ENCODE assay signal across 11 cellular contexts in genomic region chr1:216599851-216600250, GRCh38.
DNase-seq lines count a peak whose midpoint lies in the region; ATAC-seq and TF ChIP-seq lines count a peak whose summit lies in the region.
"Had no signal": no experiment of that assay in that cellular context is flagged by ENCODE, and none has a peak within 500 bp of the region (broad histone marks: within the 10 kb centered on the region; RNA-seq: fewer than 3 reads in every experiment).

No MANE protein-coding gene starts in this region.

- no peak overlapping the region for H2AFZ ChIP-seq in mammary epithelial cell (ENCODE audit: low read depth, low read length)

- peak overlapping the region; percentile 95 to 96 for H3K27ac ChIP-seq in breast epithelium
- no peak overlapping the region for H3K27ac ChIP-seq in mammary epithelial cell (ENCODE audit: insufficient read depth, low read depth, low read length)
- peak overlapping the region in 3 of 5 donors; percentile 95 to 99 (median 98) for H3K27ac ChIP-seq in adrenal gland

- TF ChIP-seq CTCF in breast epithelium (IDR thresholded peaks at IDR 0.05) (no peak), mammary epithelial cell (conservative IDR thresholded peaks at IDR 0.05 in 1 of 2, IDR thresholded peaks at IDR 0.05 in 1 of 2; ENCODE audit: extremely low read depth in 1 of 2, insufficient read depth in 1 of 2, low read depth in 1 of 2, low read length in 2 of 2) (no peak), adrenal gland (IDR thresholded peaks at IDR 0.05) (no peak), nephron (IDR thresholded peaks at IDR 0.05; ENCODE audit: unreplicated experiment in 3 of 3) (no peak), type B pancreatic cell (conservative IDR thresholded peaks at IDR 0.05) (no peak)

- WGBS in mammary epithelial cell (ENCODE audit: low coverage, missing lambda C conversion rate): 97% methylated on average over 6 of the region's 6 CpGs
- WGBS in adrenal gland, 4 donors: 82 to 90% (median 85%) methylated on average over 6 of the region's 6 CpGs

- H3K9me3 ChIP-seq in breast epithelium (no peaks in the 10 kb centered on the region), mammary epithelial cell (replicated peaks; ENCODE audit: insufficient read depth, low read length) (no peaks in the 10 kb centered on the region), adrenal gland (replicated peaks in 1 of 3) (no peaks in the 10 kb centered on the region)

- H3K79me2 ChIP-seq in mammary epithelial cell (ENCODE audit: insufficient read depth, low read length): no peaks in the 10 kb centered on the region

- H3K36me3 Mint-ChIP-seq in nephron (ENCODE audit: low read depth) (no peaks in the 10 kb centered on the region), type B pancreatic cell (no peaks in the 10 kb centered on the region)
- H3K36me3 Mint-ChIP-seq: T-cell had no signal

- H4K20me1 ChIP-seq in mammary epithelial cell (ENCODE audit: insufficient read depth, low read length): no peaks in the 10 kb centered on the region

- BruUV-seq in mammary epithelial cell (replicated peaks; lab: Mats Ljungman, UMichigan): no TSS peak

- peak overlapping the region; percentile 93 to 95 (median 93) for H3K27ac Mint-ChIP-seq in nephron
- H3K27ac Mint-ChIP-seq in type B pancreatic cell: peak overlapping the region; percentile 95
- H3K27ac Mint-ChIP-seq: activated B cell treated with CpG ODN at 0.5 μM for 24 hours, T-cell had no signal

- no peaks in the 10 kb centered on the region for H3K9me3 Mint-ChIP-seq in nephron
- no peaks in the 10 kb centered on the region for H3K9me3 Mint-ChIP-seq in type B pancreatic cell
- H3K9me3 Mint-ChIP-seq: activated B cell treated with CpG ODN at 0.5 μM for 24 hours had no signal

- H3K36me3 ChIP-seq in breast epithelium (no peaks in the 10 kb centered on the region), mammary epithelial cell (ENCODE audit: insufficient read depth, low read length) (no peaks in the 10 kb centered on the region), adrenal gland (replicated peaks in 1 of 2) (no peaks in the 10 kb centered on the region)

- in situ Hi-C loops in mammary epithelial cell (cut with MboI; ENCODE audit: low sequenced_read_pairs in 2 of 2): no loop called here

- H3K4me3 ChIP-seq in breast epithelium: no peak overlapping the region
- H3K4me3 ChIP-seq in mammary epithelial cell (replicated peaks in 1 of 3; ENCODE audit: insufficient read depth in 1 of 3, low read depth in 2 of 3, low read length in 3 of 3): no peak overlapping the region
- H3K4me3 ChIP-seq in adrenal gland: no peak overlapping the region

- peak overlapping the region; percentile 79 to 95 (median 84) for H3K4me3 Mint-ChIP-seq in nephron
- peak overlapping the region; percentile 94 for H3K4me3 Mint-ChIP-seq in type B pancreatic cell

- CTCF ChIA-PET in mammary epithelial cell (lab: Charles Lee; ENCODE audit: low non-redundant PET): no interaction called here

- TF ChIP-seq POLR2A in breast epithelium (IDR thresholded peaks at IDR 0.05): no peak
- TF ChIP-seq POLR2A in adrenal gland (IDR thresholded peaks at IDR 0.05): no peak

- no peaks in the 10 kb centered on the region for H3K27me3 ChIP-seq in breast epithelium
- H3K27me3 ChIP-seq in mammary epithelial cell (ENCODE audit: insufficient read depth, low read length): no peaks in the 10 kb centered on the region
- no peaks in the 10 kb centered on the region for H3K27me3 ChIP-seq in adrenal gland

- H3K4me2 ChIP-seq in mammary epithelial cell (ENCODE audit: insufficient read depth, low read depth, low read length): no peak overlapping the region

- peaks cover 30% of the 10 kb centered on the region for H3K4me1 Mint-ChIP-seq in nephron
- H3K4me1 Mint-ChIP-seq in type B pancreatic cell (ENCODE audit: unreplicated experiment): peaks cover 22% of the 10 kb centered on the region

- H3K9ac ChIP-seq in mammary epithelial cell (ENCODE audit: insufficient read depth, low read length): no peak overlapping the region

- intact Hi-C loops in breast epithelium (cut with DNase I; ENCODE audit: low total_unique reads) (no loop called here), mammary epithelial cell (cut with micrococcal nuclease) (loop anchor here (10.0 kb wide), 1 partner anchor 125 kb away; the partner anchor contains the start of gene ESRRG), adrenal gland (cut with DNase I) (no loop called here), sciatic nerve (cut with DNase I) (no loop called here)

- H3K27me3 Mint-ChIP-seq in nephron (ENCODE audit: low read depth) (no peaks in the 10 kb centered on the region), type B pancreatic cell (no peaks in the 10 kb centered on the region)

- ATAC-seq in HG03108 (IDR thresholded peaks at IDR 0.05; ENCODE audit: unreplicated experiment) (no peak), GM18498 (IDR thresholded peaks at IDR 0.05; ENCODE audit: unreplicated experiment) (no peak), sciatic nerve (no peak)
- ATAC-seq: T-cell had no signal

- H3K4me1 ChIP-seq in breast epithelium (no peaks in the 10 kb centered on the region), mammary epithelial cell (ENCODE audit: insufficient read depth, low read length) (peaks cover 6% of the 10 kb centered on the region), adrenal gland (replicated peaks in 1 of 2) (peaks cover 0 to 8% of the 10 kb centered on the region in 2 donors)

- no peak for DNase-seq in breast epithelium (ENCODE audit: low spot score in 2 of 2)
- no peak for DNase-seq in mammary epithelial cell
- no peak for DNase-seq in adrenal gland
- DNase-seq in type B pancreatic cell (ENCODE audit: extremely low spot score, unreplicated experiment): no peak
- DNase-seq in sciatic nerve (ENCODE audit: low spot score): no peak
- DNase-seq: activated B cell treated with CpG ODN at 0.5 μM for 24 hours, Kasumi-1, T-cell had no signal

- dilution Hi-C loops in mammary epithelial cell (cut with HindIII; ENCODE audit: low sequenced_read_pairs): no loop called here
